In the genomic region with DNA sequence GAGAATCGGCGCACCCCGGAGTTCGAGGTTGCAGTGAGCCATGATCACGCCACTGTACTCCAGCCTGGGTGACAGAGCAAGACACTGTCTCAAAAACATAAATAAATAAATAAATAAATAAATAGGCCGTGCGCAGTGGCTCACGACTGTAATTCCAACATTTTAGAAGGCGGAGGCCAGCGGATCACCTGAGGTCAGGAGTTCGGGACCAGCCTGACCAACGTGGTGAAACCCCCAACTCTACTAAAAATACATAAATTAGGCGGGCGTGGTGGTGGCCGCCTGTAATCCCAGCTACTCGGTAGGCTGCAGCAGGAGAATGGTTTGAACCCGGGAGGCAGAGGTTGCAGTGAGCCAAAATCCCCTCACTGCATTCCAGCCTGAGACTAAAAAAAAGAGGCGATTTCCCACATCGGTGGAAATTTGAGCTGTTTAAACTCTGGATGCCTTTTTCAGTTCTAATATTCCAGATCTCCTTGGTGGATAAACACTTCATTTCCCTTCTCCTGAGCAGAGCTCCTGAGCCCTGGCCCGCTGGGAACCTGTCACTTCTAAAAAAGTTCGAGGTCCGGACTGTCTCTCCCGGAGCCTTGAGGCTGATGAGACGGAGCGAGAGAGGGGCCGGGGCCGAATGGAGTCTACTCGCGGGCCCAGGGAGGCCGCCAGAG, we compare ENCODE assay signal across 8 cellular contexts. TPM values are rescaled to one million over a fixed set of nuclear protein-coding genes. Genes with fewer than 3 reads are reported as not detected.
DNase-seq lines count a peak whose midpoint lies in the region; ATAC-seq, FAIRE-seq and TF ChIP-seq lines count a peak whose summit lies in the region.

No MANE protein-coding gene starts in this region.

- peak; percentile 49 for FAIRE-seq in K562 (lab: Jason Lieb, UNC)

- H3K27me3 ChIP-seq in ACC112 (ENCODE audit: insufficient read depth, low read length) (no peaks in the 10 kb centered on the region), K562 (ENCODE audit: control insufficient read depth in 2 of 2, insufficient read depth in 2 of 2, low read length in 2 of 2) (no peaks in the 10 kb centered on the region)

- H3K4me1 ChIP-seq in ACC112 (ENCODE audit: control insufficient read depth, insufficient read depth, low read length, unreplicated experiment) = peaks cover 10% of the 10 kb centered on the region
- H3K4me1 ChIP-seq in K562 (replicated peaks in 1 of 2; ENCODE audit: control insufficient read depth in 2 of 2, insufficient read depth in 2 of 2, low read length in 2 of 2) = peaks cover 14 to 33% of the 10 kb centered on the region in 2 experiments; a peak in 4 of 5 replicates
- peaks cover 11% of the 10 kb centered on the region for H3K4me1 ChIP-seq in mesodermal cell (ENCODE audit: control insufficient read depth, insufficient read depth, low read length, poor library complexity, severe bottlenecking)

- ATAC-seq in K562 = no peak
- ATAC-seq in HG03378 (IDR thresholded peaks at IDR 0.05; ENCODE audit: unreplicated experiment) = no peak

- peaks cover 10% of the 10 kb centered on the region for H3K79me2 ChIP-seq in ACC112 (ENCODE audit: control insufficient read depth, insufficient read depth, low read length, unreplicated experiment)
- H3K79me2 ChIP-seq in K562 (ENCODE audit: control insufficient read depth, insufficient read depth, low read length) = peaks cover 7% of the 10 kb centered on the region; the same call in 1 of the 3 replicates

- peak in 2 of 3 experiments; percentile 82; a peak in 5 of 6 replicates for TF ChIP-seq CTCF in K562 (IDR thresholded peaks at IDR 0.05 in 2 of 3, conservative IDR thresholded peaks at IDR 0.05 in 1 of 3; ENCODE audit: insufficient read depth in 2 of 3, low read depth in 1 of 3, low read length in 3 of 3)

- no peak for TF ChIP-seq POLR2A in K562 (conservative IDR thresholded peaks at IDR 0.05)

- no peaks in the 10 kb centered on the region for H3K9me1 ChIP-seq in K562 (ENCODE audit: control insufficient read depth, insufficient read depth, low read length)

- H3K4me2 ChIP-seq in K562 (ENCODE audit: insufficient read depth, low read length) = peak overlapping the region; percentile 99

- H3K4me3 ChIP-seq in ACC112 (ENCODE audit: low read depth, low read length) (peak overlapping the region; percentile 95), K562 (peak overlapping the region; percentile 78), mesodermal cell (ENCODE audit: extremely low read depth, insufficient read depth, low read length, poor library complexity, severe bottlenecking) (peak overlapping the region; percentile 71)

- TSS peak; percentile 87 for BruUV-seq in K562 (replicated peaks; lab: Mats Ljungman, UMichigan)

- H4K20me1 ChIP-seq in K562 (replicated peaks; ENCODE audit: control insufficient read depth, insufficient read depth, low read length) = no peaks in the 10 kb centered on the region

- intact Hi-C loops in K562 (cut with micrococcal nuclease) = loop anchor here (1.0 kb wide), 2 partner anchors 86 to 190 kb away; no protein-coding TSS in a partner anchor

- H3K9ac ChIP-seq in K562 (ENCODE audit: insufficient read depth in 1 of 2, low read depth in 2 of 2, low read length in 2 of 2) = peak overlapping the region; percentile 58 to 92; a peak in 3 of 4 replicates

- CTCF ChIA-PET in HEK293T (lab: Yijun Ruan, JAX) = interaction anchor here (0.6 to 2.7 kb wide), 11 partner anchors 8 to 316 kb away, joined by 3 to 15 read pairs (median 3); no protein-coding TSS in a partner anchor
- CTCF ChIA-PET in K562 (lab: Yijun Ruan, JAX; ENCODE audit: low intra/inter-chr PET ratio) = interaction anchor here (0.9 to 1.1 kb wide), 2 partner anchors 30 to 86 kb away, joined by 3 read pairs; no protein-coding TSS in a partner anchor

- TF ChIP-seq RAD21 in K562 (CRISPR knock-in tag; conservative IDR thresholded peaks at IDR 0.05 in 1 of 2, IDR thresholded peaks at IDR 0.05 in 1 of 2) = no peak; a peak in 1 of 4 replicates

- peak; percentile 92 for DNase-seq in HEK293T (ENCODE audit: extremely low spot score)
- no peak for DNase-seq in K562 (ENCODE audit: extremely low read depth in 1 of 4, low spot score in 3 of 4)
- no peak for DNase-seq in SIG-M5 treated with dmso at 0.1 percent for 504 hours (lab: John Stamatoyannopoulos, UW; ENCODE audit: unreplicated experiment)
- DNase-seq in SIG-M5 (lab: John Stamatoyannopoulos, UW) = no peak
- DNase-seq in NCI-H748 treated with DMSO at 0.1 percent for 48 hours (lab: John Stamatoyannopoulos, UW) = no peak

- H3K36me3 ChIP-seq in ACC112 (ENCODE audit: insufficient read depth, low read length) (no peaks in the 10 kb centered on the region), K562 (ENCODE audit: control insufficient read depth, insufficient read depth, low read length) (peaks cover 12% of the 10 kb centered on the region; the same call in 1 of the 3 replicates), mesodermal cell (ENCODE audit: control insufficient read depth, insufficient read depth, low read length) (peaks cover 10% of the 10 kb centered on the region)

- no peaks in the 10 kb centered on the region for H3K9me3 ChIP-seq in K562 (replicated peaks; ENCODE audit: control insufficient read depth, insufficient read depth, low read depth, low read length)
- no peaks in the 10 kb centered on the region for H3K9me3 ChIP-seq in mesodermal cell (ENCODE audit: control insufficient read depth, low read length)

- WGBS in K562 (ENCODE audit: insufficient coverage, low coverage, missing lambda C conversion rate) = 36% methylated on average over 26 of the region's 30 CpGs
- 32 to 37% methylated on average over 17 to 25 of the region's 30 CpGs for WGBS in mesodermal cell (ENCODE audit: insufficient coverage in 2 of 2), 2 experiments

- H3K27ac ChIP-seq in ACC112 (ENCODE audit: low read depth, low read length) = peak overlapping the region; percentile 95
- H3K27ac ChIP-seq in K562 (ENCODE audit: extremely low read depth, low read depth, low read length) = no peak overlapping the region; the same call in 2 of the 3 replicates
- peak overlapping the region; percentile 73 for H3K27ac ChIP-seq in mesodermal cell (ENCODE audit: low read depth, low read length, severe bottlenecking)

- H2AFZ ChIP-seq in ACC112 (ENCODE audit: low read length, unreplicated experiment) = no peak overlapping the region
- H2AFZ ChIP-seq in K562 (ENCODE audit: low read depth, low read length) = peak overlapping the region; percentile 88

- no peak for TF ChIP-seq EP300 in K562 (IDR thresholded peaks at IDR 0.05; ENCODE audit: low read length)

- in situ Hi-C loops in K562 (cut with MboI) = loop anchor here (25.0 kb wide), 1 partner anchor 194 kb away; no protein-coding TSS in a partner anchor

- POLR2A ChIA-PET in HEK293T (lab: Yijun Ruan, JAX) (interaction anchor here (1.1 to 3.7 kb wide), 4 partner anchors 10 to 86 kb away, joined by 3 to 17 read pairs (median 4); a partner anchor contains a TSS), K562 (lab: Yijun Ruan, JAX) (interaction anchor here (1.0 to 1.9 kb wide), 3 partner anchors 11 to 227 kb away, joined by 3 to 6 read pairs (median 3); no protein-coding TSS in a partner anchor)

RNA-seq across cellular contexts. Expression of a gene that starts 2.0 kb away (rescaled TPM):
- 20.7 and 56.0 TPM in 2 replicates for total RNA-seq in K562 (2011; cell fraction: chromatin; rRNA removed; ENCODE audit: low replicate concordance)
- total RNA-seq in K562 (2011; cell fraction: nucleolus; rRNA removed) = 26.2 and 30.9 TPM in 2 replicates
- 16.3 and 26.1 TPM in 2 replicates for total RNA-seq in K562 (2011; cell fraction: nucleoplasm; rRNA removed)
- total RNA-seq in K562 (2014; rRNA removed) (14.7 and 19.3 TPM in 2 replicates), K562 (2014; rRNA removed; fragmentation: Illumina TruSeq; extraction: Trizol) (5.7 and 6.0 TPM in 2 replicates), K562 (2015; rRNA removed; fragmentation: Illumina TruSeq; extraction: Trizol) (4.2 and 5.3 TPM in 2 replicates), K562 (2021) (20.3 and 20.6 TPM in 2 replicates)
- polyA plus RNA-seq in K562 (2011; rRNA removed) (7.9 and 9.7 TPM in 2 replicates), K562 (2014; fragmentation: Illumina TruSeq; extraction: Trizol) (9.4 and 11.4 TPM in 2 replicates), K562 (2014; fragmentation: Nextera tagmentation; extraction: Ambion mirVana) (under 1 TPM; 0.07 to 0.11 TPM), K562 (2014; rRNA removed) (12.2 and 15.3 TPM in 2 replicates)
- 5.8 and 10.1 TPM in 2 replicates for polyA plus RNA-seq in K562 (2011; cell fraction: cytosol; rRNA removed)
- polyA plus RNA-seq in K562 (2011; cell fraction: nucleus; rRNA removed) = 29.8 and 52.6 TPM in 2 replicates
- polyA plus RNA-seq in K562 (2012) = 13.9 and 31.5 TPM in 2 replicates
- polyA minus RNA-seq in K562 (2011; rRNA and poly(A)+ RNA removed) = 4.3 and 4.6 TPM in 2 replicates
- 6.4 and 11.0 TPM in 2 replicates for polyA minus RNA-seq in K562 (2011; cell fraction: cytosol; rRNA and poly(A)+ RNA removed)
- 8.2 and 8.8 TPM in 2 replicates for polyA minus RNA-seq in K562 (2011; cell fraction: nucleus; rRNA and poly(A)+ RNA removed)
- 31.4 TPM for polyA plus RNA-seq in mesodermal cell (2013, experiment 1 of 2)
- polyA plus RNA-seq in mesodermal cell (2013, experiment 2 of 2) = 26.3 TPM

RNA-seq across cellular contexts. Expression of a gene that starts 25.0 kb away (rescaled TPM):
- total RNA-seq in K562 (2011; cell fraction: chromatin; rRNA removed; ENCODE audit: low replicate concordance) = 2.6 and 10.1 TPM in 2 replicates
- total RNA-seq in K562 (2011; cell fraction: nucleolus; rRNA removed) = 6.1 and 10.2 TPM in 2 replicates
- total RNA-seq in K562 (2011; cell fraction: nucleoplasm; rRNA removed) = 3.3 and 4.3 TPM in 2 replicates
- total RNA-seq in K562 (2014; rRNA removed) (0.54 and 1.1 TPM in 2 replicates), K562 (2014; rRNA removed; fragmentation: Illumina TruSeq; extraction: Trizol) (0.10 and 0.11 TPM in 2 replicates), K562 (2015; rRNA removed; fragmentation: Illumina TruSeq; extraction: Trizol) (0.54 and 0.60 TPM in 2 replicates), K562 (2021) (1.5 and 1.7 TPM in 2 replicates)
- polyA plus RNA-seq in K562 (2011; rRNA removed) (0.89 and 1.6 TPM in 2 replicates), K562 (2014; fragmentation: Illumina TruSeq; extraction: Trizol) (0.40 and 0.64 TPM in 2 replicates), K562 (2014; fragmentation: Nextera tagmentation; extraction: Ambion mirVana) (not detected), K562 (2014; rRNA removed) (0.89 and 1.5 TPM in 2 replicates)
- polyA plus RNA-seq in K562 (2011; cell fraction: cytosol; rRNA removed) = 1.2 and 3.0 TPM in 2 replicates
- 7.0 and 9.6 TPM in 2 replicates for polyA plus RNA-seq in K562 (2011; cell fraction: nucleus; rRNA removed)
- 3.4 TPM in 2 replicates for polyA plus RNA-seq in K562 (2012)
- polyA minus RNA-seq in K562 (2011; rRNA and poly(A)+ RNA removed) = 0.06 and 0.49 TPM in 2 replicates
- 0.76 and 1.8 TPM in 2 replicates for polyA minus RNA-seq in K562 (2011; cell fraction: cytosol; rRNA and poly(A)+ RNA removed)
- 2.7 and 3.5 TPM in 2 replicates for polyA minus RNA-seq in K562 (2011; cell fraction: nucleus; rRNA and poly(A)+ RNA removed)
- polyA plus RNA-seq in mesodermal cell (2013, experiment 1 of 2) = 6.6 TPM
- 5.9 TPM for polyA plus RNA-seq in mesodermal cell (2013, experiment 2 of 2)

RNA-seq across cellular contexts. Expression of a gene that starts 27.1 kb away (rescaled TPM):
- 2.1 and 10.9 TPM in 2 replicates for total RNA-seq in K562 (2011; cell fraction: chromatin; rRNA removed; ENCODE audit: low replicate concordance)
- total RNA-seq in K562 (2011; cell fraction: nucleolus; rRNA removed) = 16.8 and 21.0 TPM in 2 replicates
- total RNA-seq in K562 (2011; cell fraction: nucleoplasm; rRNA removed) = 6.7 and 7.4 TPM in 2 replicates
- total RNA-seq in K562 (2014; rRNA removed) = 25.8 and 27.4 TPM in 2 replicates
- 0.80 and 1.2 TPM in 2 replicates for total RNA-seq in K562 (2014; rRNA removed; fragmentation: Illumina TruSeq; extraction: Trizol)
- total RNA-seq in K562 (2015; rRNA removed; fragmentation: Illumina TruSeq; extraction: Trizol) = 4.1 and 4.5 TPM in 2 replicates
- 19.5 and 25.4 TPM in 2 replicates for total RNA-seq in K562 (2021)
- 3.5 and 5.6 TPM in 2 replicates for polyA plus RNA-seq in K562 (2011; rRNA removed)
- polyA plus RNA-seq in K562 (2011; cell fraction: cytosol; rRNA removed) = 10.9 and 32.1 TPM in 2 replicates
- 29.9 and 52.2 TPM in 2 replicates for polyA plus RNA-seq in K562 (2011; cell fraction: nucleus; rRNA removed)
- polyA plus RNA-seq in K562 (2012) = 9.6 and 16.4 TPM in 2 replicates
- polyA plus RNA-seq in K562 (2014; fragmentation: Illumina TruSeq; extraction: Trizol) = 1.4 and 3.1 TPM in 2 replicates
- under 1 TPM; 0.08 to 0.31 TPM for polyA plus RNA-seq in K562 (2014; fragmentation: Nextera tagmentation; extraction: Ambion mirVana)
- polyA plus RNA-seq in K562 (2014; rRNA removed) = 24.0 and 25.9 TPM in 2 replicates
- polyA minus RNA-seq in K562 (2011; rRNA and poly(A)+ RNA removed) = 0.49 and 0.72 TPM in 2 replicates
- 2.8 and 7.2 TPM in 2 replicates for polyA minus RNA-seq in K562 (2011; cell fraction: cytosol; rRNA and poly(A)+ RNA removed)
- polyA minus RNA-seq in K562 (2011; cell fraction: nucleus; rRNA and poly(A)+ RNA removed) = 5.5 and 7.0 TPM in 2 replicates
- 9.8 TPM for polyA plus RNA-seq in mesodermal cell (2013, experiment 1 of 2)
- polyA plus RNA-seq in mesodermal cell (2013, experiment 2 of 2) = 7.5 TPM

RNA-seq across cellular contexts. Expression of a gene that starts 38.8 kb away (rescaled TPM):
- 16.7 and 39.3 TPM in 2 replicates for total RNA-seq in K562 (2011; cell fraction: chromatin; rRNA removed; ENCODE audit: low replicate concordance)
- 30.3 and 31.5 TPM in 2 replicates for total RNA-seq in K562 (2011; cell fraction: nucleolus; rRNA removed)
- 14.4 and 24.2 TPM in 2 replicates for total RNA-seq in K562 (2011; cell fraction: nucleoplasm; rRNA removed)
- 35.9 and 37.0 TPM in 2 replicates for total RNA-seq in K562 (2014; rRNA removed)
- total RNA-seq in K562 (2014; rRNA removed; fragmentation: Illumina TruSeq; extraction: Trizol) = 13.5 and 17.8 TPM in 2 replicates
- 19.9 and 21.0 TPM in 2 replicates for total RNA-seq in K562 (2015; rRNA removed; fragmentation: Illumina TruSeq; extraction: Trizol)
- 36.0 and 40.1 TPM in 2 replicates for total RNA-seq in K562 (2021)
- 27.4 and 34.9 TPM in 2 replicates for polyA plus RNA-seq in K562 (2011; rRNA removed)
- polyA plus RNA-seq in K562 (2011; cell fraction: cytosol; rRNA removed) = 53.4 and 65.7 TPM in 2 replicates
- polyA plus RNA-seq in K562 (2011; cell fraction: nucleus; rRNA removed) = 66.8 and 81.1 TPM in 2 replicates
- polyA plus RNA-seq in K562 (2012) = 33.8 and 48.3 TPM in 2 replicates
- polyA plus RNA-seq in K562 (2014; fragmentation: Illumina TruSeq; extraction: Trizol) = 44.5 and 48.9 TPM in 2 replicates
- 10 to 100 TPM in 1 of 2 experiments, 1 to 10 TPM in 1; 8.5 to 17.0 TPM for polyA plus RNA-seq in K562 (2014; fragmentation: Nextera tagmentation; extraction: Ambion mirVana)
- 45.6 and 48.3 TPM in 2 replicates for polyA plus RNA-seq in K562 (2014; rRNA removed)
- polyA minus RNA-seq in K562 (2011; rRNA and poly(A)+ RNA removed) = 9.5 TPM in 2 replicates
- polyA minus RNA-seq in K562 (2011; cell fraction: cytosol; rRNA and poly(A)+ RNA removed) = 22.7 and 24.0 TPM in 2 replicates
- polyA minus RNA-seq in K562 (2011; cell fraction: nucleus; rRNA and poly(A)+ RNA removed) = 7.7 and 8.6 TPM in 2 replicates
- polyA plus RNA-seq in mesodermal cell (2013, experiment 1 of 2) = 90.8 TPM
- polyA plus RNA-seq in mesodermal cell (2013, experiment 2 of 2) = 74.4 TPM

RNA-seq across cellular contexts. Expression of a gene that starts 57.8 kb away (rescaled TPM):
- total RNA-seq in K562 (2011; cell fraction: chromatin; rRNA removed; ENCODE audit: low replicate concordance) = 0.48 and 0.93 TPM in 2 replicates
- total RNA-seq in K562 (2011; cell fraction: nucleolus; rRNA removed) = 1.0 and 1.3 TPM in 2 replicates
- 1.6 and 1.9 TPM in 2 replicates for total RNA-seq in K562 (2011; cell fraction: nucleoplasm; rRNA removed)
- total RNA-seq in K562 (2014; rRNA removed) (0.41 and 0.90 TPM in 2 replicates), K562 (2014; rRNA removed; fragmentation: Illumina TruSeq; extraction: Trizol) (not detected in 2 replicates), K562 (2015; rRNA removed; fragmentation: Illumina TruSeq; extraction: Trizol) (0.26 and 0.29 TPM in 2 replicates), K562 (2021) (0.38 and 0.49 TPM in 2 replicates)
- polyA plus RNA-seq in K562 (2011; rRNA removed) (0.08 and 0.24 TPM in 2 replicates), K562 (2014; fragmentation: Illumina TruSeq; extraction: Trizol) (0.18 and 0.30 TPM in 2 replicates), K562 (2014; fragmentation: Nextera tagmentation; extraction: Ambion mirVana) (under 1 TPM; 0.03 to 0.14 TPM), K562 (2014; rRNA removed) (0.16 and 0.35 TPM in 2 replicates)
- 0.40 and 0.70 TPM in 2 replicates for polyA plus RNA-seq in K562 (2011; cell fraction: cytosol; rRNA removed)
- polyA plus RNA-seq in K562 (2011; cell fraction: nucleus; rRNA removed) = 0.63 and 0.87 TPM in 2 replicates
- 1.9 and 2.0 TPM in 2 replicates for polyA plus RNA-seq in K562 (2012)
- polyA minus RNA-seq in K562 (2011; rRNA and poly(A)+ RNA removed) = 0.21 and 0.30 TPM in 2 replicates
- polyA minus RNA-seq in K562 (2011; cell fraction: cytosol; rRNA and poly(A)+ RNA removed) = not detected in 2 replicates
- 1.2 and 1.5 TPM in 2 replicates for polyA minus RNA-seq in K562 (2011; cell fraction: nucleus; rRNA and poly(A)+ RNA removed)
- polyA plus RNA-seq in mesodermal cell (2013, experiment 1 of 2) = not detected
- not detected for polyA plus RNA-seq in mesodermal cell (2013, experiment 2 of 2)
